ENCODE assay signal across 10 cellular contexts in the genomic region with DNA sequence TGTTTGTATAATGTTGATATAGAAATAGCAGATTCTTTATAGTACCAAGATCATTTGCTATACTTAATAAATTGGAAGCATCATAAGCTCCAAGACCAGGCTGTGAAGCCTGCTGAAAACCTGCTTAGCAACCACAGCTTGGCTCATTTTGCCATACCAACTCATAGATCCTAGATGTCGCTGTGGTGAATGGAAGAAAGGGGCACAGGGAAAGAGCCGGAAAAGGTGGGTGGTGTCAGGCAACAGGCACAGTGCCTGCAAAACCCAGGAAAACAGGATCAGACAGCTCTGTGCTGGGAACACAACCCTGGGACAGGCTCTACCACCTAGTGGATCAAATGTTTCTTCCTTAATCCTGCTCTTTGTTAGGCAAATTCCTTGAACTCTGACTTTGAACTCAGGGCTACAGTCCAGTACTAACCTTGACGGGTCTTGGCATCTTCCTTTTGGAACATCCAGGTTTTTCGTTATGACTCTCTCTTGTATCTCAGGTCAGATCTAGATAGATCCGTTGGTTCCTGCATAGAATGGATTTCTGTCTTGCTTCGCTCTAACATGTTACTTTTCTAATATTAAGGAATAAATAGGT. TPM values are rescaled to one million over a fixed set of nuclear protein-coding genes. Genes with fewer than 3 reads are reported as not detected.
DNase-seq lines count a peak whose midpoint lies in the region; ATAC-seq, FAIRE-seq and TF ChIP-seq lines count a peak whose summit lies in the region.
"Had no signal": no experiment of that assay in that cellular context is flagged by ENCODE, and none has a peak within 500 bp of the region (broad histone marks: within the 10 kb centered on the region; RNA-seq: fewer than 3 reads in every experiment).

No MANE protein-coding gene starts in this region.

- peak; percentile 88 for FAIRE-seq in A204.1 (lab: Jason Lieb, UNC)

- DNase-seq in NCI-H1694 (lab: John Stamatoyannopoulos, UW): peak; percentile 77
- peak; percentile 89 for DNase-seq in epithelial cell of esophagus (ENCODE audit: low read depth)
- peak; percentile 39 for DNase-seq in midbrain (lab: John Stamatoyannopoulos, UW)
- DNase-seq in activated CD4-positive, alpha-beta T cell treated with anti-CD3 and anti-CD28 coated beads, Interleukin-2, amount 10 ng/mL, durations not matched to agents 24 days and 14 days: no peak
- DNase-seq in activated naive CD4-positive, alpha-beta T cell treated with anti-CD3 and anti-CD28 coated beads for 36 hours: no peak
- no peak for DNase-seq in activated CD4-positive, alpha-beta memory T cell treated with anti-CD3 and anti-CD28 coated beads for 36 hours
- DNase-seq: amniotic stem cell; stimulated activated CD4-positive, alpha-beta T cell treated with anti-CD3 and anti-CD28 coated beads, Interleukin-15, amount 100 ng/mL, for 24 hours had no signal

- no peak overlapping the region for H3K4me3 Mint-ChIP-seq in activated CD4-positive, alpha-beta T cell treated with anti-CD3 and anti-CD28 coated beads, Interleukin-2, amount 10 ng/mL, durations not matched to agents 24 days and 14 days
- no peak overlapping the region for H3K4me3 Mint-ChIP-seq in activated naive CD4-positive, alpha-beta T cell treated with anti-CD3 and anti-CD28 coated beads for 36 hours
- H3K4me3 Mint-ChIP-seq in activated CD4-positive, alpha-beta memory T cell treated with anti-CD3 and anti-CD28 coated beads for 36 hours: no peak overlapping the region

- H3K36me3 Mint-ChIP-seq in activated CD4-positive, alpha-beta T cell treated with anti-CD3 and anti-CD28 coated beads, Interleukin-2, amount 10 ng/mL, durations not matched to agents 24 days and 14 days (ENCODE audit: low read depth): peaks cover 10% of the 10 kb centered on the region
- H3K36me3 Mint-ChIP-seq in activated naive CD4-positive, alpha-beta T cell treated with anti-CD3 and anti-CD28 coated beads for 36 hours (ENCODE audit: low read depth): peaks cover 18% of the 10 kb centered on the region
- peaks cover 16% of the 10 kb centered on the region for H3K36me3 Mint-ChIP-seq in activated CD4-positive, alpha-beta memory T cell treated with anti-CD3 and anti-CD28 coated beads for 36 hours

- H3K9me3 Mint-ChIP-seq in activated CD4-positive, alpha-beta T cell treated with anti-CD3 and anti-CD28 coated beads, Interleukin-2, amount 10 ng/mL, durations not matched to agents 24 days and 14 days: no peaks in the 10 kb centered on the region
- H3K9me3 Mint-ChIP-seq in activated naive CD4-positive, alpha-beta T cell treated with anti-CD3 and anti-CD28 coated beads for 36 hours: no peaks in the 10 kb centered on the region
- no peaks in the 10 kb centered on the region for H3K9me3 Mint-ChIP-seq in activated CD4-positive, alpha-beta memory T cell treated with anti-CD3 and anti-CD28 coated beads for 36 hours

- POLR2A ChIA-PET in activated CD4-positive, alpha-beta memory T cell treated with anti-CD3 and anti-CD28 coated beads for 36 hours (lab: Charles Lee): no interaction called here

- no peak overlapping the region for H3K4me3 ChIP-seq in epithelial cell of esophagus (ENCODE audit: low read length)

- ATAC-seq in HG02588 (IDR thresholded peaks at IDR 0.05; ENCODE audit: unreplicated experiment): no peak

- CTCF ChIA-PET in activated naive CD4-positive, alpha-beta T cell treated with anti-CD3 and anti-CD28 coated beads for 36 hours (lab: Charles Lee): no interaction called here
- CTCF ChIA-PET in activated CD4-positive, alpha-beta memory T cell treated with anti-CD3 and anti-CD28 coated beads for 36 hours (lab: Charles Lee): no interaction called here

- intact Hi-C loops in activated CD4-positive, alpha-beta T cell treated with anti-CD3 and anti-CD28 coated beads, Interleukin-2, amount 10 ng/mL, durations not matched to agents 24 days and 14 days (cut with micrococcal nuclease): no loop called here
- intact Hi-C loops in activated naive CD4-positive, alpha-beta T cell treated with anti-CD3 and anti-CD28 coated beads for 36 hours (cut with micrococcal nuclease): no loop called here
- intact Hi-C loops in activated CD4-positive, alpha-beta memory T cell treated with anti-CD3 and anti-CD28 coated beads for 36 hours (cut with micrococcal nuclease): no loop called here

- no peaks in the 10 kb centered on the region for H3K4me1 Mint-ChIP-seq in activated CD4-positive, alpha-beta T cell treated with anti-CD3 and anti-CD28 coated beads, Interleukin-2, amount 10 ng/mL, durations not matched to agents 24 days and 14 days
- H3K4me1 Mint-ChIP-seq in activated naive CD4-positive, alpha-beta T cell treated with anti-CD3 and anti-CD28 coated beads for 36 hours (ENCODE audit: low read depth): no peaks in the 10 kb centered on the region
- no peaks in the 10 kb centered on the region for H3K4me1 Mint-ChIP-seq in activated CD4-positive, alpha-beta memory T cell treated with anti-CD3 and anti-CD28 coated beads for 36 hours (ENCODE audit: low read depth)

- TF ChIP-seq CTCF in epithelial cell of esophagus (IDR thresholded peaks at IDR 0.05; ENCODE audit: insufficient read depth, low read depth, low read length, missing control alignments): peak; percentile 83

- H3K27ac Mint-ChIP-seq in activated CD4-positive, alpha-beta T cell treated with anti-CD3 and anti-CD28 coated beads, Interleukin-2, amount 10 ng/mL, durations not matched to agents 24 days and 14 days: no peak overlapping the region
- no peak overlapping the region for H3K27ac Mint-ChIP-seq in activated naive CD4-positive, alpha-beta T cell treated with anti-CD3 and anti-CD28 coated beads for 36 hours
- no peak overlapping the region for H3K27ac Mint-ChIP-seq in activated CD4-positive, alpha-beta memory T cell treated with anti-CD3 and anti-CD28 coated beads for 36 hours

- H3K27me3 Mint-ChIP-seq in activated CD4-positive, alpha-beta T cell treated with anti-CD3 and anti-CD28 coated beads, Interleukin-2, amount 10 ng/mL, durations not matched to agents 24 days and 14 days: no peaks in the 10 kb centered on the region
- H3K27me3 Mint-ChIP-seq in activated naive CD4-positive, alpha-beta T cell treated with anti-CD3 and anti-CD28 coated beads for 36 hours (ENCODE audit: low read depth): no peaks in the 10 kb centered on the region
- H3K27me3 Mint-ChIP-seq in activated CD4-positive, alpha-beta memory T cell treated with anti-CD3 and anti-CD28 coated beads for 36 hours: no peaks in the 10 kb centered on the region

RNA-seq across cellular contexts. Expression of a gene that starts 31.6 kb away (rescaled TPM):
- total RNA-seq in activated CD4-positive, alpha-beta T cell treated with anti-CD3 and anti-CD28 coated beads, Interleukin-2, amount 10 ng/mL, durations not matched to agents 24 days and 14 days: 9.9 and 10.1 TPM in 2 replicates
- total RNA-seq in activated naive CD4-positive, alpha-beta T cell treated with anti-CD3 and anti-CD28 coated beads for 36 hours: 1 to 10 TPM; 4.9 to 5.6 TPM
- 10 to 100 TPM; 11.0 to 12.2 TPM for total RNA-seq in activated CD4-positive, alpha-beta memory T cell treated with anti-CD3 and anti-CD28 coated beads for 36 hours

Comparison
In these comparisons a context has a peak if more than half of its experiments do, and no peak if none do; other contexts are left out.
1. DNase-seq: peak in NCI-H1694 (single experiment), epithelial cell of esophagus (single experiment) and midbrain (single experiment); none in activated CD4-positive, alpha-beta T cell treated with anti-CD3 and anti-CD28 coated beads, Interleukin-2, amount 10 ng/mL, durations not matched to agents 24 days and 14 days (single experiment), activated naive CD4-positive, alpha-beta T cell treated with anti-CD3 and anti-CD28 coated beads for 36 hours (single experiment) and activated CD4-positive, alpha-beta memory T cell treated with anti-CD3 and anti-CD28 coated beads for 36 hours (single experiment).